18 cellular contexts compared by ENCODE assay signal in genomic region chr10:361203-362135, GRCh38.
DNase-seq lines count a peak whose midpoint lies in the region; ATAC-seq, FAIRE-seq and TF ChIP-seq lines count a peak whose summit lies in the region.
"Had no signal": no experiment of that assay in that cellular context is flagged by ENCODE, and none has a peak within 500 bp of the region (broad histone marks: within the 10 kb centered on the region; RNA-seq: fewer than 3 reads in every experiment).

No MANE protein-coding gene starts in this region.

- ATAC-seq in GM12878 (no peak), GM21825 (IDR thresholded peaks at IDR 0.05; ENCODE audit: unreplicated experiment) (no peak)
- ATAC-seq: left colon; naive thymus-derived CD4-positive, alpha-beta T cell had no signal

- no peak overlapping the region for H3K4me3 ChIP-seq in GM12878
- H3K4me3 ChIP-seq: adrenal gland had no signal

- TF ChIP-seq EP300 in GM12878 (IDR thresholded peaks at IDR 0.05; ENCODE audit: borderline replicate concordance in 1 of 2, control insufficient read depth in 1 of 2, low read depth in 2 of 2, low read length in 2 of 2), result no peak

- H3K36me3 ChIP-seq in GM12878 (ENCODE audit: control insufficient read depth in 2 of 2, insufficient read depth in 2 of 2, low read length in 1 of 2), result no peaks in the 10 kb centered on the region

- no peak for TF ChIP-seq RAD21 in GM12878 (IDR thresholded peaks at IDR 0.05; ENCODE audit: insufficient read depth, low read depth, low read length)

- no peak overlapping the region for H2AFZ ChIP-seq in GM12878 (ENCODE audit: control insufficient read depth, low read depth, low read length)

- H3K4me1 ChIP-seq in GM12878 (ENCODE audit: control insufficient read depth, insufficient read depth, low read length), result no peaks in the 10 kb centered on the region

- no peaks in the 10 kb centered on the region for H3K9me3 ChIP-seq in GM12878 (replicated peaks; ENCODE audit: control insufficient read depth, insufficient read depth, low read length)
- H3K9me3 ChIP-seq: adrenal gland, SK-N-SH had no signal

- no peaks in the 10 kb centered on the region for H4K20me1 ChIP-seq in GM12878 (ENCODE audit: control insufficient read depth, insufficient read depth)

- H3K27ac ChIP-seq in GM12878 (ENCODE audit: control insufficient read depth, insufficient read depth), result no peak overlapping the region

- no peak overlapping the region for H3K4me2 ChIP-seq in GM12878 (ENCODE audit: control insufficient read depth, insufficient read depth)
- H3K4me2 ChIP-seq: SK-N-SH had no signal

- RAD21 ChIA-PET in GM12878 (lab: Charles Lee; ENCODE audit: unreplicated experiment), result no interaction called here

- no peaks in the 10 kb centered on the region for H3K79me2 ChIP-seq in GM12878 (ENCODE audit: control insufficient read depth, insufficient read depth, low read length)

- SMC1A ChIA-PET in GM12878 (lab: Charles Lee; ENCODE audit: uncharacterized antibody, unreplicated experiment), result interaction anchor here (0.6 to 0.7 kb wide), 2 partner anchors 23 to 90 kb away, joined by 3 read pairs; no protein-coding TSS in a partner anchor

- TF ChIP-seq CTCF in GM12878 (IDR thresholded peaks at IDR 0.05 in 2 of 3, conservative IDR thresholded peaks at IDR 0.05 in 1 of 3; ENCODE audit: control insufficient read depth in 2 of 3, extremely low read depth in 1 of 3, insufficient read depth in 1 of 3, low read depth in 3 of 3, low read length in 3 of 3), result no peak

- TF ChIP-seq POLR2A in GM12878 (IDR thresholded peaks at IDR 0.05; ENCODE audit: low read depth, low read length), result no peak

- BruUV-seq in GM12878 (replicated peaks; lab: Mats Ljungman, UMichigan), result no TSS peak

- no peaks in the 10 kb centered on the region; a peak in 1 of 4 replicates for H3K27me3 ChIP-seq in GM12878 (replicated peaks in 1 of 2; ENCODE audit: control insufficient read depth in 2 of 2, insufficient read depth in 2 of 2, low read length in 1 of 2)
- H3K27me3 ChIP-seq: adrenal gland had no signal

- CTCF ChIA-PET in GM12878 (lab: Yijun Ruan, JAX), result no interaction called here

- no peak for FAIRE-seq in GM12878 (lab: Jason Lieb, UNC)
- FAIRE-seq: TTC549 had no signal

- in situ Hi-C loops in GM12878 (cut with MboI), result no loop called here

- POLR2A ChIA-PET in GM12878 (lab: Charles Lee), result no interaction called here

- H3K9ac ChIP-seq in GM12878 (ENCODE audit: control insufficient read depth, insufficient read depth, low read length), result no peak overlapping the region
- H3K9ac ChIP-seq: SK-N-SH had no signal

- 79% methylated on average over 22 of the region's 23 CpGs for WGBS in GM12878 (ENCODE audit: insufficient coverage, insufficient replicate concordance, low lambda C conversion rate, missing lambda C conversion rate)

- DNase-seq in Ammon's horn (ENCODE audit: low spot score) (peak; percentile 30), NCI-H146 (lab: John Stamatoyannopoulos, UW) (peak; percentile 95), GM12878 (ENCODE audit: low read depth, low spot score) (no peak), myocyte (ENCODE audit: low read depth) (peak; percentile 16), NCI-H2196 (lab: John Stamatoyannopoulos, UW; ENCODE audit: unreplicated experiment) (no peak), iPS-NIHi7 (ENCODE audit: extremely low spot score) (no peak), GM19238 (ENCODE audit: insufficient read length, low spot score) (no peak)
- DNase-seq: activated CD4-positive, alpha-beta memory T cell treated with anti-CD3 and anti-CD28 coated beads for 36 hours; GF-D8; naive thymus-derived CD4-positive, alpha-beta T cell; NCI-H226; OCI-M1; SK-N-SH; stimulated activated CD4-positive, alpha-beta T cell treated with anti-CD3 and anti-CD28 coated beads, Interleukin-4, amount 100 ng/mL, for 1 hour had no signal

- intact Hi-C loops in GM12878 (cut with micrococcal nuclease; ENCODE audit: unreplicated experiment), result no loop called here

TF ChIP-seq in GM12878, 131 proteins besides CTCF, POLR2A, EP300 and RAD21:
- TF ChIP-seq, protein P1, sequence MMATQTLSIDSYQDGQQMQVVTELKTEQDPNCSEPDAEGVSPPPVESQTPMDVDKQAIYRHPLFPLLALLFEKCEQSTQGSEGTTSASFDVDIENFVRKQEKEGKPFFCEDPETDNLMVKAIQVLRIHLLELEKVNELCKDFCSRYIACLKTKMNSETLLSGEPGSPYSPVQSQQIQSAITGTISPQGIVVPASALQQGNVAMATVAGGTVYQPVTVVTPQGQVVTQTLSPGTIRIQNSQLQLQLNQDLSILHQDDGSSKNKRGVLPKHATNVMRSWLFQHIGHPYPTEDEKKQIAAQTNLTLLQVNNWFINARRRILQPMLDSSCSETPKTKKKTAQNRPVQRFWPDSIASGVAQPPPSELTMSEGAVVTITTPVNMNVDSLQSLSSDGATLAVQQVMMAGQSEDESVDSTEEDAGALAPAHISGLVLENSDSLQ (IDR thresholded peaks at IDR 0.05), result peak; percentile 42; the same call in 1 of the 2 replicates
- no peak for TF ChIP-seq BCLAF1 (IDR thresholded peaks at IDR 0.05)

Comparison
In these comparisons a context has a peak if more than half of its experiments do, and no peak if none do; other contexts are left out.
1. DNase-seq: peak in Ammon's horn (single experiment), NCI-H146 (single experiment) and myocyte (single experiment); none in GM12878 (single experiment), NCI-H2196 (single experiment), iPS-NIHi7 (single experiment) and GM19238 (single experiment).